ENCODE assay signal across 1 cellular context in genomic region chr4:40656221-40656863, GRCh38.
A peak's percentile ranks its signal among the peaks of the same experiment; 100 is the strongest.
TF ChIP-seq lines count a peak whose summit lies in the region.

No MANE protein-coding gene starts in this region.

TF ChIP-seq in GM12878, 131 proteins besides CTCF, POLR2A, EP300 and RAD21 (continued from another document):
- TF ChIP-seq ZNF687 (IDR thresholded peaks at IDR 0.05) (peak; percentile 73; the same call in 1 of the 2 replicates), ZBTB33 (IDR thresholded peaks at IDR 0.05) (no peak), HDAC6 (IDR thresholded peaks at IDR 0.05; ENCODE audit: unreplicated experiment) (no peak), ZNF24 (IDR thresholded peaks at IDR 0.05) (no peak), RELB (IDR thresholded peaks at IDR 0.05; ENCODE audit: low read depth) (peak; percentile 60; the same call in 1 of the 2 replicates), ZBTB11 (CRISPR knock-in tag; IDR thresholded peaks at IDR 0.05) (no peak), RUNX3 (IDR thresholded peaks at IDR 0.05; ENCODE audit: low read length) (peak; percentile 93), PKNOX1 (IDR thresholded peaks at IDR 0.05) (no peak), LARP7 (IDR thresholded peaks at IDR 0.05) (no peak; the same call in 1 of the 2 replicates), CBFB (IDR thresholded peaks at IDR 0.05; ENCODE audit: low read depth) (peak; percentile 76; the same call in 1 of the 2 replicates), JUNB (IDR thresholded peaks at IDR 0.05) (0 out of 2 replicates have a peak, but pooled peaks have one; percentile 56), DPF2 (IDR thresholded peaks at IDR 0.05) (peak; percentile 99), POU2F2 (IDR thresholded peaks at IDR 0.05; ENCODE audit: borderline replicate concordance, low read depth, low read length) (0 out of 3 replicates have a peak, but pooled peaks have one; percentile 40), BHLHE40 (IDR thresholded peaks at IDR 0.05; ENCODE audit: borderline replicate concordance in 1 of 2, low read depth in 2 of 2, low read length in 1 of 2) (peak in 1 of 2 experiments; percentile 39; a peak in 2 of 4 replicates), SUZ12 (IDR thresholded peaks at IDR 0.05; ENCODE audit: unreplicated experiment) (no peak), SMAD5 (IDR thresholded peaks at IDR 0.05; ENCODE audit: low read depth) (no peak), PRDM15 (CRISPR knock-in tag; IDR thresholded peaks at IDR 0.05) (no peak), GABPA (IDR thresholded peaks at IDR 0.05; ENCODE audit: low read depth) (no peak)
